Comparison of ENCODE assay signal across 8 cellular contexts in genomic region chr16:86016201-86016965, GRCh38.
A peak's percentile ranks its signal among the peaks of the same experiment; 100 is the strongest.
DNase-seq lines count a peak whose midpoint lies in the region; ATAC-seq, FAIRE-seq and TF ChIP-seq lines count a peak whose summit lies in the region.

No MANE protein-coding gene starts in this region.

- no peak overlapping the region for H4K5ac ChIP-seq in IMR-90 (ENCODE audit: low read depth, low read length)

- no peaks in the 10 kb centered on the region for H3K9me1 ChIP-seq in IMR-90 (ENCODE audit: insufficient read depth, low read length)

- no peaks in the 10 kb centered on the region for H3K79me2 ChIP-seq in GM12878 (ENCODE audit: control insufficient read depth, insufficient read depth, low read length)
- H3K79me2 ChIP-seq in hepatocyte: no peaks in the 10 kb centered on the region

- H2AK9ac ChIP-seq in IMR-90 (replicated peaks; ENCODE audit: low read depth, low read length, poor library complexity): no peak overlapping the region

- TF ChIP-seq CTCF in IMR-90 (conservative IDR thresholded peaks at IDR 0.05; ENCODE audit: low read depth, low read length): peak; percentile 90
- peak; percentile 69 to 90 (median 79) for TF ChIP-seq CTCF in GM12878 (IDR thresholded peaks at IDR 0.05 in 2 of 3, conservative IDR thresholded peaks at IDR 0.05 in 1 of 3; ENCODE audit: control insufficient read depth in 2 of 3, extremely low read depth in 1 of 3, insufficient read depth in 1 of 3, low read depth in 3 of 3, low read length in 3 of 3)
- TF ChIP-seq CTCF in hepatocyte (IDR thresholded peaks at IDR 0.05; ENCODE audit: poor library complexity): peak; percentile 79
- TF ChIP-seq CTCF in gastrocnemius medialis (IDR thresholded peaks at IDR 0.05 in 4 of 5, conservative IDR thresholded peaks at IDR 0.05 in 1 of 5): peak; percentile 22 to 68 (median 43)

- BruUV-seq in IMR-90 (replicated peaks; lab: Mats Ljungman, UMichigan) (no TSS peak), GM12878 (replicated peaks; lab: Mats Ljungman, UMichigan) (no TSS peak)

- H3K4me1 ChIP-seq in IMR-90 (ENCODE audit: control insufficient read depth, insufficient read depth, low read length): no peaks in the 10 kb centered on the region
- peaks cover 19% of the 10 kb centered on the region for H3K4me1 ChIP-seq in GM12878 (ENCODE audit: control insufficient read depth, insufficient read depth, low read length)
- no peaks in the 10 kb centered on the region for H3K4me1 ChIP-seq in hepatocyte (ENCODE audit: insufficient read depth)
- H3K4me1 ChIP-seq in gastrocnemius medialis: no peaks in the 10 kb centered on the region

- H3K36me3 ChIP-seq in IMR-90 (ENCODE audit: control insufficient read depth, insufficient read depth, low read length) (no peaks in the 10 kb centered on the region), GM12878 (ENCODE audit: control insufficient read depth in 2 of 2, insufficient read depth in 2 of 2, low read length in 1 of 2) (no peaks in the 10 kb centered on the region), hepatocyte (replicated peaks; ENCODE audit: insufficient read depth, low read depth) (no peaks in the 10 kb centered on the region), gastrocnemius medialis (no peaks in the 10 kb centered on the region)

- H3K9ac ChIP-seq in IMR-90 (ENCODE audit: low read depth, low read length) (no peak overlapping the region), GM12878 (ENCODE audit: control insufficient read depth, insufficient read depth, low read length) (no peak overlapping the region)

- no peak overlapping the region for H2AFZ ChIP-seq in IMR-90 (replicated peaks; ENCODE audit: low read length, poor library complexity)
- H2AFZ ChIP-seq in GM12878 (ENCODE audit: control insufficient read depth, low read depth, low read length): no peak overlapping the region
- no peak overlapping the region for H2AFZ ChIP-seq in hepatocyte

- H3K27me3 ChIP-seq in IMR-90 (ENCODE audit: control insufficient read depth, insufficient read depth, low read length) (peaks cover 44% of the 10 kb centered on the region), GM12878 (replicated peaks in 1 of 2; ENCODE audit: control insufficient read depth in 2 of 2, insufficient read depth in 2 of 2, low read length in 1 of 2) (no peaks in the 10 kb centered on the region), hepatocyte (no peaks in the 10 kb centered on the region), gastrocnemius medialis (peaks cover 0 to 7% (median 0%) of the 10 kb centered on the region in 3 donors)

- dilution Hi-C loops in IMR-90 (cut with HindIII; ENCODE audit: low sequenced_read_pairs, unreplicated experiment): no loop called here

- no peaks in the 10 kb centered on the region for H3K79me1 ChIP-seq in IMR-90 (ENCODE audit: low read depth in 1 of 2, low read length in 2 of 2)

- RAD21 ChIA-PET in GM12878 (lab: Charles Lee; ENCODE audit: unreplicated experiment): interaction anchor here (0.7 to 12.2 kb wide), 16 partner anchors 14 to 502 kb away, joined by 3 to 157 read pairs (median 4); no protein-coding TSS in a partner anchor

- H3K4me3 ChIP-seq in IMR-90 (ENCODE audit: insufficient read depth, low read depth, low read length): no peak overlapping the region
- H3K4me3 ChIP-seq in GM12878: no peak overlapping the region
- no peak overlapping the region for H3K4me3 ChIP-seq in hepatocyte
- no peak overlapping the region for H3K4me3 ChIP-seq in gastrocnemius medialis

- peak; percentile 59 for FAIRE-seq in GM12878 (lab: Jason Lieb, UNC)

- H3K14ac ChIP-seq in IMR-90 (replicated peaks; ENCODE audit: low read depth, low read length): no peak overlapping the region

- no peak overlapping the region for H3K56ac ChIP-seq in IMR-90 (ENCODE audit: extremely low read depth, insufficient read depth, low read length)

- in situ Hi-C loops in IMR-90 (cut with MboI; ENCODE audit: low sequenced_read_pairs) (loop anchor here (5.0 kb wide), 1 partner anchor 194 kb away; no protein-coding TSS in a partner anchor), SK-MEL-5 (cut with HindIII; ENCODE audit: low pct_unique_long_range_greater_than_20kb, low sequenced_read_pairs) (no loop called here), GM12878 (cut with MboI) (loop anchor here (5.0 to 10.0 kb wide), 2 partner anchors 112 to 194 kb away; no protein-coding TSS in a partner anchor), gastrocnemius medialis (cut with MboI; ENCODE audit: low sequenced_read_pairs in 4 of 4) (loop anchor here (5.0 to 10.0 kb wide), 2 partner anchors 192 to 194 kb away; no protein-coding TSS in a partner anchor)

- H3K18ac ChIP-seq in IMR-90 (ENCODE audit: low read depth, low read length): no peak overlapping the region

- no peak overlapping the region for H2BK5ac ChIP-seq in IMR-90 (ENCODE audit: low read depth, low read length, poor library complexity, severe bottlenecking)

- peaks cover 16% of the 10 kb centered on the region for H3K9me3 ChIP-seq in IMR-90 (ENCODE audit: control insufficient read depth, insufficient read depth, low read length)
- H3K9me3 ChIP-seq in GM12878 (replicated peaks; ENCODE audit: control insufficient read depth, insufficient read depth, low read length): peaks cover 13% of the 10 kb centered on the region; the same call in 2 of the 3 replicates
- no peaks in the 10 kb centered on the region for H3K9me3 ChIP-seq in hepatocyte (ENCODE audit: low read depth)
- no peaks in the 10 kb centered on the region for H3K9me3 ChIP-seq in gastrocnemius medialis

- H2BK20ac ChIP-seq in IMR-90 (ENCODE audit: low read depth, low read length): no peak overlapping the region

- H2BK120ac ChIP-seq in IMR-90 (ENCODE audit: low read depth, low read length): no peak overlapping the region

- TF ChIP-seq POLR2A in IMR-90 (IDR thresholded peaks at IDR 0.05; ENCODE audit: low read depth, low read length) (no peak), GM12878 (IDR thresholded peaks at IDR 0.05; ENCODE audit: low read depth, low read length) (no peak), gastrocnemius medialis (IDR thresholded peaks at IDR 0.05) (no peak)

- no peak for TF ChIP-seq EP300 in GM12878 (IDR thresholded peaks at IDR 0.05; ENCODE audit: borderline replicate concordance in 1 of 2, control insufficient read depth in 1 of 2, low read depth in 2 of 2, low read length in 2 of 2)

- H3K27ac ChIP-seq in IMR-90 (ENCODE audit: insufficient read depth, low read length) (no peak overlapping the region), GM12878 (ENCODE audit: control insufficient read depth, insufficient read depth) (no peak overlapping the region), hepatocyte (no peak overlapping the region), gastrocnemius medialis (no peak overlapping the region)

- POLR2A ChIA-PET in IMR-90 (lab: Charles Lee; ENCODE audit: unreplicated experiment) (no interaction called here), GM12878 (lab: Charles Lee) (interaction anchor here (0.5 to 1.7 kb wide), 6 partner anchors 24 to 195 kb away, joined by 3 to 9 read pairs (median 3); no protein-coding TSS in a partner anchor)

- H3K23ac ChIP-seq in IMR-90 (ENCODE audit: low read depth, low read length): no peak overlapping the region

- DNase-seq in DMS153 (lab: John Stamatoyannopoulos, UW): peak; percentile 46
- DNase-seq in IMR-90: peak; percentile 70
- DNase-seq in SK-MEL-5 (ENCODE audit: low read depth, low spot score): peak; percentile 65
- peak; percentile 59 for DNase-seq in GM12878 (ENCODE audit: low read depth, low spot score)
- peak; percentile 77 for DNase-seq in hepatocyte (ENCODE audit: low spot score)
- DNase-seq in gastrocnemius medialis: no peak
- no peak for DNase-seq in NCI-H2029 (lab: John Stamatoyannopoulos, UW)

- ATAC-seq in IMR-90 (ENCODE audit: low read depth): peak; percentile 93
- ATAC-seq in GM12878: peak; percentile 75
- ATAC-seq in gastrocnemius medialis: peak in 1 of 2 donors; percentile 36
- no peak for ATAC-seq in HG02981 (IDR thresholded peaks at IDR 0.05; ENCODE audit: unreplicated experiment)

- WGBS in IMR-90 (ENCODE audit: extremely low coverage in 2 of 2, insufficient read length in 1 of 2), 2 experiments: 47% methylated on average over 5 of the region's 13 CpGs; no CpG with 5 or more reads in 1 of the 2 experiments
- 28% methylated on average over 13 of the region's 13 CpGs for WGBS in GM12878 (ENCODE audit: insufficient coverage, insufficient replicate concordance, low lambda C conversion rate, missing lambda C conversion rate)
- 52% methylated on average over 13 of the region's 13 CpGs for WGBS in hepatocyte (ENCODE audit: low lambda C conversion rate, missing lambda C conversion rate)

- no peak overlapping the region for H4K8ac ChIP-seq in IMR-90 (ENCODE audit: low read depth in 2 of 2, low read length in 2 of 2)

- no peak overlapping the region for H2AK5ac ChIP-seq in IMR-90 (ENCODE audit: low read depth, low read length)

- H2BK15ac ChIP-seq in IMR-90 (ENCODE audit: low read depth, low read length): no peak overlapping the region

- CTCF ChIA-PET in IMR-90 (lab: Yijun Ruan, JAX) (interaction anchor here (0.7 to 1.6 kb wide), 6 partner anchors 12 to 547 kb away, joined by 3 to 19 read pairs (median 4); no protein-coding TSS in a partner anchor), GM12878 (lab: Yijun Ruan, JAX) (interaction anchor here (0.6 to 17.2 kb wide), 32 partner anchors 10 to 501 kb away, joined by 3 to 345 read pairs (median 4); partner anchors contain the start of gene IRF8)

- H4K20me1 ChIP-seq in IMR-90 (ENCODE audit: insufficient read depth, low read length) (no peaks in the 10 kb centered on the region), GM12878 (ENCODE audit: control insufficient read depth, insufficient read depth) (no peaks in the 10 kb centered on the region), hepatocyte (ENCODE audit: insufficient read depth, poor library complexity, severe bottlenecking) (no peaks in the 10 kb centered on the region)

- H3K4ac ChIP-seq in IMR-90 (ENCODE audit: low read depth, low read length): no peak overlapping the region

- SMC1A ChIA-PET in GM12878 (lab: Charles Lee; ENCODE audit: uncharacterized antibody, unreplicated experiment): interaction anchor here (0.9 to 16.1 kb wide), 16 partner anchors 23 to 200 kb away, joined by 3 to 338 read pairs (median 4); partner anchors contain the start of gene IRF8

- H3K4me2 ChIP-seq in IMR-90 (ENCODE audit: low read depth, low read length) (no peak overlapping the region), GM12878 (ENCODE audit: control insufficient read depth, insufficient read depth) (no peak overlapping the region), hepatocyte (no peak overlapping the region)

- no peaks in the 10 kb centered on the region for H3K9me2 ChIP-seq in hepatocyte (replicated peaks; ENCODE audit: insufficient read depth)

- peak; percentile 93 for TF ChIP-seq RAD21 in IMR-90 (IDR thresholded peaks at IDR 0.05; ENCODE audit: low read length)
- TF ChIP-seq RAD21 in GM12878 (IDR thresholded peaks at IDR 0.05; ENCODE audit: insufficient read depth, low read depth, low read length): peak; percentile 99

- no peak overlapping the region for H4K91ac ChIP-seq in IMR-90 (ENCODE audit: insufficient read depth, low read depth, low read length)

- intact Hi-C loops in IMR-90 (cut with micrococcal nuclease): loop anchor here (1.0 to 5.0 kb wide), 3 partner anchors 195 to 506 kb away; no protein-coding TSS in a partner anchor
- intact Hi-C loops in GM12878 (cut with micrococcal nuclease; ENCODE audit: unreplicated experiment): loop anchor here (1.0 to 5.0 kb wide), 5 partner anchors 28 to 195 kb away; no protein-coding TSS in a partner anchor
- intact Hi-C loops in gastrocnemius medialis (cut with DNase I; ENCODE audit: low total_unique reads): loop anchor here (1.0 kb wide), 1 partner anchor 195 kb away; no protein-coding TSS in a partner anchor

Comparison
In these comparisons a context has a peak if more than half of its experiments do, and no peak if none do; other contexts are left out.
1. DNase-seq: peak in DMS153 (single experiment), IMR-90 (single experiment), SK-MEL-5 (single experiment), GM12878 (single experiment) and hepatocyte (single experiment); none in gastrocnemius medialis (0 of 2) and NCI-H2029 (single experiment).
2. Peak in every context shown above with its lines, with median percentiles within 50 percentile points of each other: CTCF ChIP-seq.